17 cellular contexts compared by ENCODE assay signal in the genomic region with DNA sequence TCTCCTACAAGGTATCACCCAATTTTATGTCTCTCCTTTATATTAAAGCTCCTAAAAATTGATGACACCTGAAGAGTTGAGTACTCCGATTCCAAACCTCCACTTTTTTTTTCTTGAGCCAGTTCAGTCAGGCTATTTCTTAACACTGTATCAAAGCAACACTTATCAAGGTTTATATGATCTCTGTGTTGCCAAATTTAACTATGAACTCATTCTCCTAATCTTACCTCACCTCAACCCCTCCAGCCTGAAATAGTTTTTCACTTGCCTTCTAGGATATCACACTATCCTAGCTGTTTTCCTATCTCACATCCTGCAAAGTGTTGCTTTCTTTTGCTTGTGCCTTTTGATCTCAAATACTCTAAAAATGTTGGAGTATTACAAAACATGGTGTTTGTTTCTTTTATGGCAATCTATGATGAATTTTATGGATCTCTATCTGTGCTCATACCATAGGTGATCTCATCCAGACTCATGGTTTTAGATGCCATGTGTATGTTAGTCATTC.
DNase-seq lines count a peak whose midpoint lies in the region; ATAC-seq and TF ChIP-seq lines count a peak whose summit lies in the region.
"Had no signal": no experiment of that assay in that cellular context is flagged by ENCODE, and none has a peak within 500 bp of the region (broad histone marks: within the 10 kb centered on the region; RNA-seq: fewer than 3 reads in every experiment).

No MANE protein-coding gene starts in this region.

- H3K27me3 ChIP-seq in PC-3 (ENCODE audit: low read length) (no peaks in the 10 kb centered on the region), psoas muscle (ENCODE audit: insufficient read depth in 3 of 3, low read length in 2 of 3) (no peaks in the 10 kb centered on the region)

- H3K36me3 ChIP-seq in PC-3 (ENCODE audit: low read depth, low read length) (no peaks in the 10 kb centered on the region), psoas muscle (ENCODE audit: insufficient read depth in 1 of 2, low read depth in 1 of 2) (no peaks in the 10 kb centered on the region)
- H3K36me3 ChIP-seq: BLaER1 treated with 17β-estradiol and CSF1 and Interleukin-3, amounts not matched to agents 10 nM and 100 nM had no signal

- no peaks in the 10 kb centered on the region for H3K9me2 ChIP-seq in PC-3 (replicated peaks; ENCODE audit: low read length)

- WGBS in psoas muscle, 3 donors, result 32 to 73% (median 44%) methylated on average over 1 of the region's 1 CpG

- H3K9me3 ChIP-seq in PC-3 (ENCODE audit: low read length) (no peaks in the 10 kb centered on the region), psoas muscle (no peaks in the 10 kb centered on the region)
- H3K9me3 ChIP-seq: BLaER1 treated with 17β-estradiol and CSF1 and Interleukin-3, amounts not matched to agents 10 nM and 100 nM had no signal

- TF ChIP-seq CTCF in PC-3 (conservative IDR thresholded peaks at IDR 0.05; ENCODE audit: low read depth, low read length) (no peak), psoas muscle (IDR thresholded peaks at IDR 0.05) (no peak)

- no peaks in the 10 kb centered on the region for H3F3A ChIP-seq in PC-3 (ENCODE audit: low read length, unreplicated experiment)

- ATAC-seq in PC-3, result no peak
- ATAC-seq in psoas muscle, result peak in 3 of 4 donors; percentile 48 to 54 (median 54)
- no peak for ATAC-seq in HG02981 (IDR thresholded peaks at IDR 0.05; ENCODE audit: unreplicated experiment)
- ATAC-seq: GM23338 had no signal

- no peak overlapping the region for H3K9ac ChIP-seq in PC-3 (ENCODE audit: low read length)
- H3K9ac ChIP-seq: BLaER1 treated with 17β-estradiol and CSF1 and Interleukin-3, amounts not matched to agents 10 nM and 100 nM had no signal

- H3K4me2 ChIP-seq in PC-3 (ENCODE audit: low read length), result no peak overlapping the region
- H3K4me2 ChIP-seq: BLaER1 treated with 17β-estradiol and CSF1 and Interleukin-3, amounts not matched to agents 10 nM and 100 nM; GM23338 had no signal

- CTCF ChIA-PET in PC-3 (lab: Charles Lee), result no interaction called here

- H3K27ac ChIP-seq in PC-3 (ENCODE audit: low read length) (no peak overlapping the region), psoas muscle (no peak overlapping the region)
- H3K27ac ChIP-seq: BLaER1 treated with 17β-estradiol and CSF1 and Interleukin-3, amounts not matched to agents 10 nM and 100 nM; HL-60 had no signal

- no peaks in the 10 kb centered on the region for H3K79me2 ChIP-seq in PC-3 (ENCODE audit: low read length)

- BruUV-seq in PC-3 (replicated peaks; lab: Mats Ljungman, UMichigan), result no TSS peak

- POLR2A ChIA-PET in PC-3 (lab: Charles Lee; ENCODE audit: unreplicated experiment), result no interaction called here

- H3K4me3 ChIP-seq in PC-3 (ENCODE audit: low read length) (no peak overlapping the region), psoas muscle (no peak overlapping the region)
- H3K4me3 ChIP-seq: BLaER1 treated with 17β-estradiol and CSF1 and Interleukin-3, amounts not matched to agents 10 nM and 100 nM; GM23338 had no signal

- intact Hi-C loops in PC-3 (cut with micrococcal nuclease) (no loop called here), psoas muscle (cut with DNase I) (no loop called here)

- DNase-seq in HS-5 (ENCODE audit: low read depth) (peak; percentile 28), PC-3 (peak; percentile 3), myocyte (ENCODE audit: low read depth) (peak; percentile 26), psoas muscle (no peak), HuH-7 (ENCODE audit: low spot score) (no peak)
- DNase-seq in activated naive CD4-positive, alpha-beta T cell treated with Interleukin-2 at 50 U/mL for 16 hours, result no peak
- DNase-seq: CD8-positive, alpha-beta memory T cell; COR-L47; DMS 273 treated with DMSO at 0.1 percent for 48 hours; DMS53; DND-41; EL; HCEC 1CT had no signal

- H3K4me1 ChIP-seq in PC-3 (ENCODE audit: insufficient read depth, low read length) (no peaks in the 10 kb centered on the region), psoas muscle (no peaks in the 10 kb centered on the region)
- H3K4me1 ChIP-seq: BLaER1 treated with 17β-estradiol and CSF1 and Interleukin-3, amounts not matched to agents 10 nM and 100 nM had no signal

- no peaks in the 10 kb centered on the region for H4K20me1 ChIP-seq in PC-3 (ENCODE audit: low read length)

- no peak overlapping the region for H2AFZ ChIP-seq in PC-3 (ENCODE audit: low read length)
- H2AFZ ChIP-seq: GM23338 had no signal

Comparison
In these comparisons a context has a peak if more than half of its experiments do, and no peak if none do; other contexts are left out.
1. DNase-seq: peak in HS-5 (single experiment), PC-3 (single experiment) and myocyte (single experiment); none in psoas muscle (0 of 2), activated naive CD4-positive, alpha-beta T cell treated with Interleukin-2 at 50 U/mL for 16 hours (single experiment) and HuH-7 (single experiment).
2. ATAC-seq: peak in psoas muscle (3 of 4); none in PC-3 (single experiment) and HG02981 (single experiment).